1 cellular context compared by ENCODE assay signal in the genomic region with DNA sequence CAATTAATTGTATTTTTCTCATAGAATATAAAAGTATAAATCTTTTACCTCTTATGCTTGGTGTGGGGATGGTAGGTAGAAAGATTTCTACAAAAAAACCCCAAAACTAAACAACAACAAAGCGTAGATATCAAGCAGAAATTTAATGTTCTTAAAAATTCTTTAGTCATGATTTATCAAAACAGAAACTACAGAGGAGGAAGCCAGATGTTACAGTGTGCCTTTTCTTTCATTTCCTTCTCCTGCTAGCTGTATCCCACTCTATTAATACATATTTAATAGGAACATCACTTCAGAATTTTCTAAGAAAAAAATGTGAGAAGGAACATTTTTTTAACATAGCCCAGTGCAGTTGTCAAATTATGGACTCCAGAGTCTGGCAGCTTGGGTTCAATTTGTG.
TF ChIP-seq lines count a peak whose summit lies in the region.

No MANE protein-coding gene starts in this region.

TF ChIP-seq in IMR-90, 13 proteins besides CTCF, POLR2A, EP300 and RAD21:
- TF ChIP-seq SMC3 (IDR thresholded peaks at IDR 0.05; ENCODE audit: low read depth, low read length) (no peak), BHLHE40 (IDR thresholded peaks at IDR 0.05; ENCODE audit: low read depth, low read length) (no peak), MAZ (IDR thresholded peaks at IDR 0.05; ENCODE audit: borderline replicate concordance, low read depth, low read length) (no peak), RFX5 (IDR thresholded peaks at IDR 0.05; ENCODE audit: low read depth, low read length) (no peak), NFE2L2 (IDR thresholded peaks at IDR 0.05; ENCODE audit: low read depth, low read length) (no peak), CEBPB (IDR thresholded peaks at IDR 0.05; ENCODE audit: low read depth, low read length) (no peak), MXI1 (IDR thresholded peaks at IDR 0.05; ENCODE audit: borderline replicate concordance, low read depth, low read length) (no peak), RCOR1 (IDR thresholded peaks at IDR 0.05; ENCODE audit: insufficient replicate concordance, low read length) (no peak), MAFK (IDR thresholded peaks at IDR 0.05; ENCODE audit: low read depth, low read length) (no peak), CHD1 (IDR thresholded peaks at IDR 0.05; ENCODE audit: low read depth, low read length) (no peak), FOS (IDR thresholded peaks at IDR 0.05; ENCODE audit: low read depth, low read length) (no peak)
- TF ChIP-seq, protein P1, sequence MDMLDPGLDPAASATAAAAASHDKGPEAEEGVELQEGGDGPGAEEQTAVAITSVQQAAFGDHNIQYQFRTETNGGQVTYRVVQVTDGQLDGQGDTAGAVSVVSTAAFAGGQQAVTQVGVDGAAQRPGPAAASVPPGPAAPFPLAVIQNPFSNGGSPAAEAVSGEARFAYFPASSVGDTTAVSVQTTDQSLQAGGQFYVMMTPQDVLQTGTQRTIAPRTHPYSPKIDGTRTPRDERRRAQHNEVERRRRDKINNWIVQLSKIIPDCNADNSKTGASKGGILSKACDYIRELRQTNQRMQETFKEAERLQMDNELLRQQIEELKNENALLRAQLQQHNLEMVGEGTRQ (IDR thresholded peaks at IDR 0.05; ENCODE audit: low read depth, low read length) = no peak
- TF ChIP-seq, protein P2, sequence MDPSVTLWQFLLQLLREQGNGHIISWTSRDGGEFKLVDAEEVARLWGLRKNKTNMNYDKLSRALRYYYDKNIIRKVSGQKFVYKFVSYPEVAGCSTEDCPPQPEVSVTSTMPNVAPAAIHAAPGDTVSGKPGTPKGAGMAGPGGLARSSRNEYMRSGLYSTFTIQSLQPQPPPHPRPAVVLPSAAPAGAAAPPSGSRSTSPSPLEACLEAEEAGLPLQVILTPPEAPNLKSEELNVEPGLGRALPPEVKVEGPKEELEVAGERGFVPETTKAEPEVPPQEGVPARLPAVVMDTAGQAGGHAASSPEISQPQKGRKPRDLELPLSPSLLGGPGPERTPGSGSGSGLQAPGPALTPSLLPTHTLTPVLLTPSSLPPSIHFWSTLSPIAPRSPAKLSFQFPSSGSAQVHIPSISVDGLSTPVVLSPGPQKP (IDR thresholded peaks at IDR 0.05; ENCODE audit: borderline replicate concordance, low read depth, low read length) = no peak
